8 cellular contexts compared by ENCODE assay signal in the genomic region with DNA sequence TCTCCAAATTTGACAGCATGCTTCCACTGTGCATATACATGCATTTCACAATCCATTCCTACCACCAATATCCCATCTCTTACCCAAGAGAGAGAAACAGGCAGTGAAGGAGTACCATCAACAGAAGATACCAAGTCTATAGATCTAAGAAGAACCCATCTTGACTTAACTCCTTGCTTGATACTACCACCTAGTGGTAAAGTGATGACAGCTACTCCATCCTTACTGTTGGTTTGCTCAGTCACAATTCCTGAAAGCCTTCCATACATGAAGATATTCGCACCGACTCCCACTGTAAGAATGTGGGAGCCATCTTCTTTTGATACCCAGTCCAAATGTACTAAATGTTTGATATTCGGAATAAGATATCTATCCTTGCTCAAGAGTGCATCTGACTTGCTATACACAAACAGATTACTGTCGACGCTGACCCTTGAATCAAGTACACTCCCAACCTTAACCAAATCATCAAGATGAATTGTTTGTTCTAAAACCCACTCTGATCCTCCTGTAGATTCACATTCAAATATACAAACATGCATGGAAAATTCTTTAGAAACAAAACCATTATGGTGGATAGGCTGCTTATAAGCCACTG.
DNase-seq lines count a peak whose midpoint lies in the region; ATAC-seq and TF ChIP-seq lines count a peak whose summit lies in the region.

No MANE protein-coding gene starts in this region.

- H3K27me3 ChIP-seq in HL-60 (ENCODE audit: insufficient read depth, poor library complexity, severe bottlenecking) = no peaks in the 10 kb centered on the region
- H3K27me3 ChIP-seq in hepatocyte = no peaks in the 10 kb centered on the region

- no peaks in the 10 kb centered on the region for H4K20me1 ChIP-seq in hepatocyte (ENCODE audit: insufficient read depth, poor library complexity, severe bottlenecking)

- no peaks in the 10 kb centered on the region for H3K9me2 ChIP-seq in hepatocyte (replicated peaks; ENCODE audit: insufficient read depth)

- no peaks in the 10 kb centered on the region for H3K9me3 Mint-ChIP-seq in T-cell

- H3K9me3 ChIP-seq in hepatocyte (ENCODE audit: low read depth) = no peaks in the 10 kb centered on the region

- POLR2A ChIA-PET in T-cell (lab: Charles Lee) = no interaction called here

- no peaks in the 10 kb centered on the region for H3K27me3 Mint-ChIP-seq in T-cell

- H3K4me3 ChIP-seq in HL-60 (replicated peaks; ENCODE audit: insufficient read depth, low read length) (no peak overlapping the region), hepatocyte (no peak overlapping the region)

- H3K4me3 Mint-ChIP-seq in T-cell = no peak overlapping the region

- H3K4me1 ChIP-seq in hepatocyte (ENCODE audit: insufficient read depth) = no peaks in the 10 kb centered on the region

- no peak overlapping the region for H3K27ac ChIP-seq in HL-60 (replicated peaks)
- no peak overlapping the region for H3K27ac ChIP-seq in hepatocyte

- DNase-seq in COR-L47 (lab: John Stamatoyannopoulos, UW) (peak; percentile 19), HL-60 (ENCODE audit: low read depth in 1 of 2, low spot score in 1 of 2) (peak in 1 of 2 experiments; percentile 3), SHP77 treated with DMSO at 0.1 percent for 48 hours (lab: John Stamatoyannopoulos, UW) (peak; percentile 3), hepatocyte (ENCODE audit: low spot score) (peak; percentile 28), T-cell (no peak)

- H3K27ac Mint-ChIP-seq in T-cell = no peak overlapping the region

- TF ChIP-seq CTCF in HL-60 (IDR thresholded peaks at IDR 0.05; ENCODE audit: insufficient read depth, low read length) (peak; percentile 56), hepatocyte (IDR thresholded peaks at IDR 0.05; ENCODE audit: poor library complexity) (peak; percentile 46)

- CTCF ChIA-PET in T-cell (lab: Charles Lee) = interaction anchor here in 1 of 2 donors (1.7 kb wide), 1 partner anchor 337 kb away, joined by 8 read pairs; no protein-coding TSS in a partner anchor

- WGBS in hepatocyte (ENCODE audit: low lambda C conversion rate, missing lambda C conversion rate) = 75% methylated on average over 5 of the region's 5 CpGs

- peaks cover 4% of the 10 kb centered on the region for H3K36me3 Mint-ChIP-seq in T-cell

- no peak for ATAC-seq in GM21619 (IDR thresholded peaks at IDR 0.05; ENCODE audit: unreplicated experiment)
- ATAC-seq in T-cell (replicated peaks in 1 of 4) = no peak
- no peak for ATAC-seq in HG02610 (IDR thresholded peaks at IDR 0.05; ENCODE audit: unreplicated experiment)
- no peak for ATAC-seq in GM21515 (IDR thresholded peaks at IDR 0.05; ENCODE audit: unreplicated experiment)

- H3K4me2 ChIP-seq in hepatocyte = no peak overlapping the region

- H3K4me1 Mint-ChIP-seq in T-cell = no peaks in the 10 kb centered on the region

- no peak overlapping the region for H2AFZ ChIP-seq in hepatocyte

- no peaks in the 10 kb centered on the region for H3K79me2 ChIP-seq in hepatocyte

- H3K36me3 ChIP-seq in hepatocyte (replicated peaks; ENCODE audit: insufficient read depth, low read depth) = no peaks in the 10 kb centered on the region

Comparison
In these comparisons a context has a peak if more than half of its experiments do, and no peak if none do; other contexts are left out.
1. DNase-seq: peak in COR-L47 (single experiment), SHP77 treated with DMSO at 0.1 percent for 48 hours (single experiment) and hepatocyte (single experiment); none in T-cell (0 of 34).